In the genomic region with DNA sequence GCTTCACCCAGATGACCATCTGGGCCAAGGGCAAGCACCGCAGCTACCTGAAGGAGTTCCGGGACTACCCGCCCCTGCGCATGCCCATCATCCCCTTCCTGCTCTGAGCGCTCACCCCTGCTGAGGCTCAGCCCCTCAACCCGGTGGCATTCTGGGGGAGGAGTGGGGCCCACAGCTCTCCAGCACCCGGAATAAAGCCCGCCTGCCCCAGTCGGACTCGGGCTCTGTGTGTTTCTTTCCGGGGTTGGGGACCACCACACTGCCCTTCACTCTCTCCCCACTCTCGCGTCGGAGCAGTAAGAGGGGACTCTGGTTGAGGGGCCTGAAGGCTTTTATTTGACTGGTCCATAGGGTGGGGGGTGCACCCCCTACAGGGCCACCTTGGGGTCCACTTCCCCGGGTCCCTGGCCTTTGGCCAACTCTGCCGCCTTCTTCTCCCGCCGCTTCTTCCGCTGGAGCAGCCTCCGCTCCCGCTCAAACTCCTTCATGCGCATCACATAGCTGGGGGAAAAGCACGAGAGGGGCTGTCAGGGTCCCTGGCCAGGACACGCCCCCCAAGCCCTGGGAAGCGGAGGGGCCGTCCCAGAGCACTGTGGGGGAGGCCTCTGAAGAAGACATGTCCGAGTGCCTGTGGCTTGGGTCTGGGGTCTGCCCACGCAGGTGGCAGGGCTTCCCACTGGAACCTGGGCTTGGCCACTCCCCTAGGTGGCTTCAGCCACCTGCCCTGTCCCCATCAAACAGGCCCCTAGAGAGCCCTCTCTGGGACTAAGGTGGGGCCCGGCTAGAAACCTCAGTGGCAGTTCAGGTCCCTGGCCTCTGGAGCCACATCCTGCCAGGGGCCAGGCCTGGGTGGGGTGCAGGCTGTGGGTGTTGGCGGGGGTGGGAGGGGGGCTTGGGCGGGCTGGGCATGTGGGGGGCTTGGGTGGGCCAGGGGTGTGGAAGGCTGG, we compare ENCODE assay signal across 28 cellular contexts. TPM values are rescaled to one million over a fixed set of nuclear protein-coding genes. Genes with fewer than 3 reads are reported as not detected.
"Had no signal": no experiment of that assay in that cellular context is flagged by ENCODE, and none has a peak within 500 bp of the region (broad histone marks: within the 10 kb centered on the region; RNA-seq: fewer than 3 reads in every experiment).

No MANE protein-coding gene starts in this region.

- H3K27me3 ChIP-seq: breast epithelium, esophagus squamous epithelium, gastrocnemius medialis, vagina had no signal

- H3K27ac ChIP-seq: coronary artery, thoracic aorta, vagina had no signal

- FAIRE-seq: keratinocyte, small intestine had no signal

- ATAC-seq: gastrocnemius medialis; sciatic nerve; stimulated activated naive B cell treated with anti-CD40 and anti-IgM and Interleukin-4, amounts not matched to agents 10 μg/mL and 1 μg/mL and 100 μg/mL, for 72 hours; WTC11 had no signal

- H3K9me3 Mint-ChIP-seq: activated naive CD4-positive, alpha-beta T cell treated with anti-CD3 and anti-CD28 coated beads for 36 hours; activated naive CD8-positive, alpha-beta T cell treated with anti-CD3 and anti-CD28 coated beads, Interleukin-2, amount 10 ng/mL, durations not matched to agents 7 days and 5 days; endodermal cell; stimulated activated naive B cell treated with anti-CD40 and anti-IgM and Interleukin-4, amounts not matched to agents 10 μg/mL and 1 μg/mL and 100 μg/mL, for 72 hours; type B pancreatic cell; WTC11 had no signal

- H3K27me3 Mint-ChIP-seq: activated naive CD8-positive, alpha-beta T cell treated with anti-CD3 and anti-CD28 coated beads, Interleukin-2, amount 10 ng/mL, durations not matched to agents 7 days and 5 days; stimulated activated naive B cell treated with anti-CD40 and anti-IgM and Interleukin-4, amounts not matched to agents 10 μg/mL and 1 μg/mL and 100 μg/mL, for 72 hours; type B pancreatic cell had no signal

- H3K9me3 ChIP-seq: breast epithelium, esophagus squamous epithelium, gastrocnemius medialis, thoracic aorta, vagina had no signal

- H3K4me3 ChIP-seq: breast epithelium, coronary artery, esophagus squamous epithelium, gastrocnemius medialis, thoracic aorta, vagina had no signal

- H3K27ac Mint-ChIP-seq: activated naive CD4-positive, alpha-beta T cell treated with anti-CD3 and anti-CD28 coated beads for 36 hours; activated naive CD8-positive, alpha-beta T cell treated with anti-CD3 and anti-CD28 coated beads, Interleukin-2, amount 10 ng/mL, durations not matched to agents 7 days and 5 days; endodermal cell; type B pancreatic cell; WTC11 had no signal

- H3K4me3 Mint-ChIP-seq: activated naive CD4-positive, alpha-beta T cell treated with anti-CD3 and anti-CD28 coated beads for 36 hours; activated naive CD8-positive, alpha-beta T cell treated with anti-CD3 and anti-CD28 coated beads, Interleukin-2, amount 10 ng/mL, durations not matched to agents 7 days and 5 days; endodermal cell; stimulated activated naive B cell treated with anti-CD40 and anti-IgM and Interleukin-4, amounts not matched to agents 10 μg/mL and 1 μg/mL and 100 μg/mL, for 72 hours; type B pancreatic cell; WTC11 had no signal

- H3K36me3 ChIP-seq: breast epithelium had no signal

- DNase-seq: activated CD4-positive, alpha-beta T cell treated with anti-CD3 and anti-CD28 coated beads, Interleukin-2, amount 50 U/mL, for 48 hours; activated CD8-positive, alpha-beta memory T cell treated with anti-CD3 and anti-CD28 coated beads, Interleukin-2, amount 50 U/mL, for 48 hours; activated effector memory CD4-positive, alpha-beta T cell treated with Interleukin-2 at 50 U/mL for 16 hours; activated naive CD4-positive, alpha-beta T cell treated with anti-CD3 and anti-CD28 coated beads for 36 hours; activated naive CD8-positive, alpha-beta T cell treated with anti-CD3 and anti-CD28 coated beads, Interleukin-2, amount 10 ng/mL, durations not matched to agents 7 days and 5 days; activated T-cell treated with anti-CD3 and anti-CD28 coated beads, Interleukin-2, amount 50 U/mL, for 48 hours; amniotic stem cell; cerebellar nuclear complex; endodermal cell; esophagus squamous epithelium; left colon; mesenchymal stem cell; nucleus accumbens; small intestine; stimulated activated CD4-positive, alpha-beta T cell treated with anti-CD3 and anti-CD28 coated beads, Interleukin-15, amount 100 ng/mL, for 24 hours; stimulated activated naive B cell treated with anti-CD40 and anti-IgM and Interleukin-4, amounts not matched to agents 10 μg/mL and 1 μg/mL and 100 μg/mL, for 72 hours; T1000 had no signal

RNA-seq across cellular contexts. Expression of gene CLEC17A, which starts 16.8 kb away (rescaled TPM):
- total RNA-seq: breast epithelium, endodermal cell, esophagus squamous epithelium, gastrocnemius medialis, myocyte, thoracic aorta, vagina, WTC11 had no signal
- polyA plus RNA-seq: keratinocyte, neural cell had no signal
